Comparison of ENCODE assay signal across 31 cellular contexts in the genomic region with DNA sequence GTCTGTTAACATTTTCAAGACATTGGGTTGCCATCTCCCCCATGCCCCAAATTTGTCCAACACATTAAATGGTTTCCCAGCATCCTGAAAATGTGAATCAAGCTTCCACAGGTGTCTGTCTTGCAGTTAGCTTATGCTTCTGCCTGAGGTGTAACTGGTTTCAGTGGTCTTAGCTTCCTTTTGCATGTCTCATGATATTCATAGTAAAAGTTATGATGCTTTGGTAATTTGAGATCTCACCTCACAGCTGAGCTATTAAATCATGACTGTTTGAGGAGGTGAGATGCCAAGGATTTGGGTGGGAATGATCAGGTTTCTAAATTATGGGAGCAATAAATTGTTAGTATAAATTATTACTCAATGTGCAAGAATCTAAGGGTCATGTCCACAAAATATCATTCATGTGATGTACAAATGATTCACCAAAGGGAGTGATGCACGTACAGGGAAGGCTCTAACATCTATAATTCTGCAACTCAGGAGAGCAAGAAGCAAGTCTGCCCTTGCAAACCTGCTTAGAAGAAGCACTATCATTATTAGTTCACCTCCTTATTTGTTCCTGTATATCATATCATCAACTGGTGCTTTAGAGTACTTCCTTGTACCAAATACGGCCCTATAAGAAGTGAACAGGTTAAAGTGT. TPM values are rescaled to one million over a fixed set of nuclear protein-coding genes. Genes with fewer than 3 reads are reported as not detected.
"Had no signal": no experiment of that assay in that cellular context is flagged by ENCODE, and none has a peak within 500 bp of the region (broad histone marks: within the 10 kb centered on the region; RNA-seq: fewer than 3 reads in every experiment).

No MANE protein-coding gene starts in this region.

- H3K27me3 Mint-ChIP-seq: activated CD4-positive, alpha-beta T cell treated with anti-CD3 and anti-CD28 coated beads, Interleukin-2, amount 10 ng/mL, durations not matched to agents 24 days and 14 days had no signal

- H3K4me2 ChIP-seq: KMS-11 had no signal

- H3K36me3 ChIP-seq: cardiac muscle cell, SJCRH30 had no signal

- H3K4me1 Mint-ChIP-seq: activated CD4-positive, alpha-beta T cell treated with anti-CD3 and anti-CD28 coated beads, Interleukin-2, amount 10 ng/mL, durations not matched to agents 24 days and 14 days; activated naive CD4-positive, alpha-beta T cell treated with anti-CD3 and anti-CD28 coated beads, Interleukin-2, amount 50 U/mL, for 24 hours; activated naive CD8-positive, alpha-beta T cell treated with anti-CD3 and anti-CD28 coated beads, Interleukin-2, amount 10 ng/mL, durations not matched to agents 7 days and 5 days; brain; central memory CD8-positive, alpha-beta T cell had no signal

- H3K27ac Mint-ChIP-seq: activated CD4-positive, alpha-beta T cell treated with anti-CD3 and anti-CD28 coated beads, Interleukin-2, amount 10 ng/mL, durations not matched to agents 24 days and 14 days; activated CD8-positive, alpha-beta T cell treated with anti-CD3 and anti-CD28 coated beads for 36 hours; activated naive CD4-positive, alpha-beta T cell treated with anti-CD3 and anti-CD28 coated beads, Interleukin-2, amount 50 U/mL, for 24 hours; activated naive CD8-positive, alpha-beta T cell treated with anti-CD3 and anti-CD28 coated beads, Interleukin-2, amount 10 ng/mL, durations not matched to agents 7 days and 5 days; activated T-cell treated with anti-CD3 and anti-CD28 coated beads, Interleukin-2, amount 50 U/mL, for 24 hours; activated T-helper 2 cell treated with anti-CD3 and anti-CD28 coated beads, Interferon-gamma antibody, Interleukin-2, Interleukin-4, amounts not matched to agents 10 μg/mL and 5 μg/mL and 100 μg/mL, durations not matched to agents 14 hours and 24 hours and 36 hours; brain had no signal

- ATAC-seq: activated CD8-positive, alpha-beta T cell treated with anti-CD3 and anti-CD28 coated beads for 36 hours had no signal

- H3K4me3 Mint-ChIP-seq: activated CD4-positive, alpha-beta T cell treated with anti-CD3 and anti-CD28 coated beads, Interleukin-2, amount 10 ng/mL, durations not matched to agents 24 days and 14 days; activated CD8-positive, alpha-beta T cell treated with anti-CD3 and anti-CD28 coated beads for 36 hours; activated naive CD4-positive, alpha-beta T cell treated with anti-CD3 and anti-CD28 coated beads, Interleukin-2, amount 50 U/mL, for 24 hours; activated naive CD8-positive, alpha-beta T cell treated with anti-CD3 and anti-CD28 coated beads, Interleukin-2, amount 10 ng/mL, durations not matched to agents 7 days and 5 days; activated T-cell treated with anti-CD3 and anti-CD28 coated beads, Interleukin-2, amount 50 U/mL, for 24 hours; brain; central memory CD8-positive, alpha-beta T cell had no signal

- H3K36me3 Mint-ChIP-seq: activated naive CD4-positive, alpha-beta T cell treated with anti-CD3 and anti-CD28 coated beads, Interleukin-2, amount 50 U/mL, for 24 hours; activated naive CD8-positive, alpha-beta T cell treated with anti-CD3 and anti-CD28 coated beads, Interleukin-2, amount 10 ng/mL, durations not matched to agents 7 days and 5 days; brain had no signal

- H3K4me3 ChIP-seq: cardiac muscle cell, SJCRH30, SK-N-MC had no signal

- H3K27ac ChIP-seq: cardiac muscle cell, KMS-11, SJCRH30, SK-N-MC had no signal

- H3K9ac ChIP-seq: KMS-11 had no signal

- DNase-seq: activated CD4-positive, alpha-beta T cell treated with anti-CD3 and anti-CD28 coated beads, Interleukin-2, amount 10 ng/mL, durations not matched to agents 24 days and 14 days; activated CD4-positive, alpha-beta T cell treated with anti-CD3 and anti-CD28 coated beads, Interleukin-2, amount 50 U/mL, for 4 hours; activated CD8-positive, alpha-beta T cell treated with anti-CD3 and anti-CD28 coated beads for 36 hours; activated gamma-delta T cell; activated naive CD4-positive, alpha-beta T cell treated with Interleukin-2 at 50 U/mL for 16 hours; activated naive CD8-positive, alpha-beta T cell treated with anti-CD3 and anti-CD28 coated beads, Interleukin-2, amount 10 ng/mL, durations not matched to agents 7 days and 5 days; activated T-cell treated with anti-CD3 and anti-CD28 coated beads, Interleukin-2, amount 50 U/mL, for 24 hours; amygdala; MM.1S; MV-4-11; NCI-H1092; NCI-H1436 treated with DMSO at 0.1 percent for 48 hours; NCI-H1694 treated with DMSO at 0.1 percent for 48 hours; NCI-H2029; NCI-H345; NCI-H510A; NCI-H526; NCI-H748 treated with DMSO at 0.1 percent for 48 hours; NK-92 treated with Interleukin-12 subunit alpha and Interleukin-12 subunit beta, amount 100 ng/mL, for 24 hours; SHP77; SJCRH30; T1000 had no signal

- FAIRE-seq: TTC549 had no signal

- H3K4me1 ChIP-seq: SJCRH30 had no signal

- H3K27me3 ChIP-seq: cardiac muscle cell had no signal

- H3K9me3 Mint-ChIP-seq: activated CD4-positive, alpha-beta T cell treated with anti-CD3 and anti-CD28 coated beads, Interleukin-2, amount 10 ng/mL, durations not matched to agents 24 days and 14 days; activated CD8-positive, alpha-beta T cell treated with anti-CD3 and anti-CD28 coated beads for 36 hours; activated naive CD8-positive, alpha-beta T cell treated with anti-CD3 and anti-CD28 coated beads, Interleukin-2, amount 10 ng/mL, durations not matched to agents 7 days and 5 days; activated T-cell treated with anti-CD3 and anti-CD28 coated beads, Interleukin-2, amount 50 U/mL, for 24 hours; activated T-helper 2 cell treated with anti-CD3 and anti-CD28 coated beads, Interferon-gamma antibody, Interleukin-2, Interleukin-4, amounts not matched to agents 10 μg/mL and 5 μg/mL and 100 μg/mL, durations not matched to agents 14 hours and 24 hours and 36 hours; central memory CD8-positive, alpha-beta T cell had no signal

- H3K9me3 ChIP-seq: SJCRH30 had no signal

RNA-seq across cellular contexts. Expression of a gene that starts 17.1 kb away (rescaled TPM):
- total RNA-seq: activated naive CD8-positive, alpha-beta T cell treated with anti-CD3 and anti-CD28 coated beads, Interleukin-2, amount 10 ng/mL, durations not matched to agents 7 days and 5 days; OCI-LY7; SJCRH30 had no signal
